ENCODE assay signal across 9 cellular contexts in the genomic region with DNA sequence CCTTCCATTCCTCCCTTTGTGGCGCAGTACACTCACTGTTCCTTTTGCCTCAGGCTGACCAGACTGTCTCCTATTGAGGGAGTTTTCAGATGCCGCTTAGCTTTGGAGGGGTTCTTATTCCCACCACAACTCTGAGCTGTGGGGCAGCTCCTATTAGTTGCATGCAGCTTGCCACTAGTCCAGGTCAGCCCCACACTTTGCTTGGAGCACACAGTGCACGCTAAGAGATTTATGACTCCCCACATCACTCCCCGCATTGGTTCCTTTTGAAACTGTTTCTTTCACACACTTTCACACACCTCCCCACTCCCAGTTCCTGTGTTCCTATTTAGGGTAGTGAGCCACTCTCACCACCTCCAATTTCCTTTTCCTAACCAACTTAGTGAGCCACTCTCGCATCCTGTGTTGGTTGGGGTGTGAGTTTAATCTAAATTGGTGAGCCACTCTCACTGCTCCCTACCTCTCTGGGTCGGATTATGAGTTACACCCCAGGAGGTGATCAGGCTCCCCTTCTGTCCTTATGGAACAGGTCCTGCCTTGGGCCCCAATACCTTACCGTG. TPM values are rescaled to one million over a fixed set of nuclear protein-coding genes. Genes with fewer than 3 reads are reported as not detected.
DNase-seq lines count a peak whose midpoint lies in the region; ATAC-seq and TF ChIP-seq lines count a peak whose summit lies in the region.
"Had no signal": no experiment of that assay in that cellular context is flagged by ENCODE, and none has a peak within 500 bp of the region (broad histone marks: within the 10 kb centered on the region; RNA-seq: fewer than 3 reads in every experiment).

No MANE protein-coding gene starts in this region.

- peak; percentile 58 for ATAC-seq in GM19438 (IDR thresholded peaks at IDR 0.05; ENCODE audit: low read depth, unreplicated experiment)
- ATAC-seq in HG03457 (IDR thresholded peaks at IDR 0.05; ENCODE audit: unreplicated experiment), result peak; percentile 45
- peak; percentile 24 for ATAC-seq in upper lobe of right lung
- no peak for ATAC-seq in psoas muscle

- intact Hi-C loops in upper lobe of right lung (cut with DNase I) (no loop called here), prostate gland (cut with DNase I) (no loop called here), psoas muscle (cut with DNase I) (no loop called here)

- WGBS in prostate gland, result 74% methylated on average over 7 of the region's 7 CpGs
- WGBS in psoas muscle, 3 donors, result 57 to 74% (median 64%) methylated on average over 7 of the region's 7 CpGs

- peak overlapping the region; percentile 45 for H2AFZ ChIP-seq in ACC112 (ENCODE audit: low read length, unreplicated experiment)

- DNase-seq in upper lobe of right lung (no peak), prostate gland (ENCODE audit: low spot score) (no peak), middle frontal gyrus (ENCODE audit: extremely low spot score, low spot score) (no peak), psoas muscle (no peak)

- H3K36me3 Mint-ChIP-seq in activated naive CD4-positive, alpha-beta T cell treated with anti-CD3 and anti-CD28 coated beads, Interleukin-2, amount 50 U/mL, for 24 hours, result peaks cover 5% of the 10 kb centered on the region

- TF ChIP-seq CTCF in upper lobe of right lung (IDR thresholded peaks at IDR 0.05) (no peak), prostate gland (IDR thresholded peaks at IDR 0.05) (no peak), psoas muscle (IDR thresholded peaks at IDR 0.05) (no peak)

- no peaks in the 10 kb centered on the region for H3K79me2 ChIP-seq in ACC112 (ENCODE audit: control insufficient read depth, insufficient read depth, low read length, unreplicated experiment)

- no peak for TF ChIP-seq POLR2A in prostate gland (IDR thresholded peaks at IDR 0.05)

- no peaks in the 10 kb centered on the region for H3K27me3 Mint-ChIP-seq in activated naive CD4-positive, alpha-beta T cell treated with anti-CD3 and anti-CD28 coated beads, Interleukin-2, amount 50 U/mL, for 24 hours

- peaks cover 16% of the 10 kb centered on the region for H3K4me1 ChIP-seq in ACC112 (ENCODE audit: control insufficient read depth, insufficient read depth, low read length, unreplicated experiment)
- peaks cover 18% of the 10 kb centered on the region for H3K4me1 ChIP-seq in upper lobe of right lung
- H3K4me1 ChIP-seq in prostate gland (replicated peaks), result no peaks in the 10 kb centered on the region
- H3K4me1 ChIP-seq in psoas muscle, result no peaks in the 10 kb centered on the region

- H3K4me3 Mint-ChIP-seq in activated naive CD4-positive, alpha-beta T cell treated with anti-CD3 and anti-CD28 coated beads, Interleukin-2, amount 50 U/mL, for 24 hours, result peak overlapping the region; percentile 71
- H3K4me3 Mint-ChIP-seq: neural crest cell had no signal

- no peaks in the 10 kb centered on the region for H3K9me3 Mint-ChIP-seq in activated naive CD4-positive, alpha-beta T cell treated with anti-CD3 and anti-CD28 coated beads, Interleukin-2, amount 50 U/mL, for 24 hours

- H3K27ac ChIP-seq in ACC112 (ENCODE audit: low read depth, low read length) (no peak overlapping the region), upper lobe of right lung (no peak overlapping the region), prostate gland (no peak overlapping the region), psoas muscle (no peak overlapping the region)

- peaks cover 7% of the 10 kb centered on the region; the same call in 1 of the 2 replicates for H3K27me3 ChIP-seq in ACC112 (ENCODE audit: insufficient read depth, low read length)
- no peaks in the 10 kb centered on the region for H3K27me3 ChIP-seq in upper lobe of right lung
- H3K27me3 ChIP-seq in prostate gland (replicated peaks; ENCODE audit: insufficient read depth), result no peaks in the 10 kb centered on the region
- H3K27me3 ChIP-seq in psoas muscle (ENCODE audit: insufficient read depth in 3 of 3, low read length in 2 of 3), result peaks cover 0 to 2% (median 0%) of the 10 kb centered on the region in 3 donors

- H3K9me3 ChIP-seq in upper lobe of right lung (no peaks in the 10 kb centered on the region), prostate gland (no peaks in the 10 kb centered on the region), psoas muscle (no peaks in the 10 kb centered on the region)

- H3K36me3 ChIP-seq in ACC112 (ENCODE audit: insufficient read depth, low read length), result no peaks in the 10 kb centered on the region
- H3K36me3 ChIP-seq in upper lobe of right lung, result no peaks in the 10 kb centered on the region
- no peaks in the 10 kb centered on the region for H3K36me3 ChIP-seq in prostate gland
- H3K36me3 ChIP-seq in psoas muscle (ENCODE audit: insufficient read depth in 1 of 2, low read depth in 1 of 2), result no peaks in the 10 kb centered on the region

- H3K4me3 ChIP-seq in ACC112 (ENCODE audit: low read depth, low read length) (peak overlapping the region; percentile 70), upper lobe of right lung (no peak overlapping the region), prostate gland (no peak overlapping the region), psoas muscle (no peak overlapping the region)

- H3K27ac Mint-ChIP-seq in activated naive CD4-positive, alpha-beta T cell treated with anti-CD3 and anti-CD28 coated beads, Interleukin-2, amount 50 U/mL, for 24 hours, result no peak overlapping the region

- H3K4me1 Mint-ChIP-seq in activated naive CD4-positive, alpha-beta T cell treated with anti-CD3 and anti-CD28 coated beads, Interleukin-2, amount 50 U/mL, for 24 hours, result peaks cover 36% of the 10 kb centered on the region

RNA-seq across cellular contexts. Expression of a gene that starts 10.4 kb away (rescaled TPM):
- total RNA-seq in upper lobe of right lung (3.4 TPM), prostate gland (10 to 100 TPM in 1 of 2 donors, 1 to 10 TPM in 1; 6.9 to 16.1 TPM), psoas muscle (1 to 10 TPM; 3.4 to 6.4 (median 3.9) TPM)
- polyA plus RNA-seq in psoas muscle, result 1 to 10 TPM; 3.1 to 8.2 (median 7.0) TPM

RNA-seq across cellular contexts. Expression of a gene that starts 21.4 kb away (rescaled TPM):
- total RNA-seq in upper lobe of right lung (3.5 TPM), prostate gland (1 to 10 TPM; 4.3 to 6.8 TPM), psoas muscle (1 to 10 TPM; 3.5 to 5.3 (median 4.2) TPM)
- polyA plus RNA-seq in psoas muscle, result 1 to 10 TPM; 3.2 to 8.3 (median 7.1) TPM

RNA-seq across cellular contexts. Expression of a gene that starts 52.9 kb away (rescaled TPM):
- total RNA-seq in upper lobe of right lung (32.3 TPM), prostate gland (10 to 100 TPM; 31.6 to 52.8 TPM), psoas muscle (10 to 100 TPM; 46.5 to 55.5 (median 50.5) TPM)
- 100 to 1,000 TPM in 1 of 3 donors, 10 to 100 TPM in 2; 69.9 to 145 (median 75.9) TPM for polyA plus RNA-seq in psoas muscle

Comparison
In these comparisons a context has a peak if more than half of its experiments do, and no peak if none do; other contexts are left out.
1. ATAC-seq: peak in GM19438 (single experiment), HG03457 (single experiment) and upper lobe of right lung (single experiment); none in psoas muscle (0 of 4).